10 cellular contexts compared by ENCODE assay signal in genomic region chr5:159158553-159159091, GRCh38. TPM values are rescaled to one million over a fixed set of nuclear protein-coding genes. Genes with fewer than 3 reads are reported as not detected.
DNase-seq lines count a peak whose midpoint lies in the region; ATAC-seq and TF ChIP-seq lines count a peak whose summit lies in the region.
"Not testable (repeated sequence)": the region's sequence is repeated elsewhere in the genome, so short reads cannot be mapped to it uniquely, and the experiment has no call there.
"Had no signal": no experiment of that assay in that cellular context is flagged by ENCODE, and none has a peak within 500 bp of the region (broad histone marks: within the 10 kb centered on the region; RNA-seq: fewer than 3 reads in every experiment).

No MANE protein-coding gene starts in this region.

- H3K27me3 Mint-ChIP-seq in Calu3 (ENCODE audit: unreplicated experiment); activated CD8-positive, alpha-beta memory T cell treated with anti-CD3 and anti-CD28 coated beads, Interleukin-2, amount 10 ng/mL, durations not matched to agents 7 days and 5 days; activated naive CD8-positive, alpha-beta T cell treated with anti-CD3 and anti-CD28 coated beads, Interleukin-2, amount 50 U/mL, for 24 hours; nephron progenitor cell (ENCODE audit: low read depth, poor library complexity): not testable (repeated sequence)

- peaks cover 0 to 87% (median 14%) of the 10 kb centered on the region in 3 donors for H3K36me3 ChIP-seq in esophagus squamous epithelium
- peaks cover 0 to 78% of the 10 kb centered on the region in 2 donors for H3K36me3 ChIP-seq in left lung
- H3K36me3 ChIP-seq in upper lobe of right lung, result peaks cover 52% of the 10 kb centered on the region

- not testable (repeated sequence) for H3K9me3 ChIP-seq in esophagus squamous epithelium, left lung, upper lobe of right lung

- H3K27ac Mint-ChIP-seq in Calu3 (ENCODE audit: unreplicated experiment), result peak overlapping the region; percentile 87
- H3K27ac Mint-ChIP-seq in activated CD8-positive, alpha-beta memory T cell treated with anti-CD3 and anti-CD28 coated beads, Interleukin-2, amount 10 ng/mL, durations not matched to agents 7 days and 5 days, result peak overlapping the region; percentile 32
- H3K27ac Mint-ChIP-seq in activated naive CD8-positive, alpha-beta T cell treated with anti-CD3 and anti-CD28 coated beads, Interleukin-2, amount 50 U/mL, for 24 hours, result peak overlapping the region; percentile 63
- H3K27ac Mint-ChIP-seq in nephron progenitor cell, result peak overlapping the region; percentile 15

- not testable (repeated sequence) for H3K4me1 ChIP-seq in esophagus squamous epithelium, upper lobe of right lung
- H3K4me1 ChIP-seq in left lung, result peaks cover 0 to 17% of the 10 kb centered on the region in 2 donors

- H3K4me3 Mint-ChIP-seq in Calu3 (ENCODE audit: low read depth, unreplicated experiment); activated CD8-positive, alpha-beta memory T cell treated with anti-CD3 and anti-CD28 coated beads, Interleukin-2, amount 10 ng/mL, durations not matched to agents 7 days and 5 days; activated naive CD8-positive, alpha-beta T cell treated with anti-CD3 and anti-CD28 coated beads, Interleukin-2, amount 50 U/mL, for 24 hours; nephron progenitor cell: not testable (repeated sequence)

- intact Hi-C loops in Calu3 (cut with micrococcal nuclease; ENCODE audit: unreplicated experiment) (loop anchor here (5.0 to 10.0 kb wide), 2 partner anchors 249 to 826 kb away; no protein-coding TSS in a partner anchor), esophagus squamous epithelium (cut with DNase I) (loop anchor here (5.0 to 10.0 kb wide), 2 partner anchors 106 to 159 kb away; partner anchors contain the start of gene UBLCP1)
- intact Hi-C loops in left lung (cut with DNase I); upper lobe of right lung (cut with DNase I): not testable (repeated sequence)

- H3K36me3 Mint-ChIP-seq in Calu3 (ENCODE audit: insufficient read depth, unreplicated experiment), result peaks cover 53% of the 10 kb centered on the region
- H3K36me3 Mint-ChIP-seq in activated CD8-positive, alpha-beta memory T cell treated with anti-CD3 and anti-CD28 coated beads, Interleukin-2, amount 10 ng/mL, durations not matched to agents 7 days and 5 days, result peaks cover 39% of the 10 kb centered on the region
- H3K36me3 Mint-ChIP-seq in activated naive CD8-positive, alpha-beta T cell treated with anti-CD3 and anti-CD28 coated beads, Interleukin-2, amount 50 U/mL, for 24 hours (ENCODE audit: low read depth), result peaks cover 48% of the 10 kb centered on the region
- peaks cover 30% of the 10 kb centered on the region for H3K36me3 Mint-ChIP-seq in nephron progenitor cell (ENCODE audit: low read depth)

- WGBS in esophagus squamous epithelium, 2 donors, result 53 to 64% methylated on average over 3 to 4 of the region's 4 CpGs

- not testable (repeated sequence) for H3K4me3 ChIP-seq in esophagus squamous epithelium, left lung, upper lobe of right lung

- H3K27me3 ChIP-seq in esophagus squamous epithelium, left lung, upper lobe of right lung: not testable (repeated sequence)

- ATAC-seq in activated CD8-positive, alpha-beta memory T cell treated with anti-CD3 and anti-CD28 coated beads, Interleukin-2, amount 10 ng/mL, durations not matched to agents 7 days and 5 days; activated naive CD8-positive, alpha-beta T cell treated with anti-CD3 and anti-CD28 coated beads, Interleukin-2, amount 50 U/mL, for 24 hours: not testable (repeated sequence)
- ATAC-seq in left lung (peak; percentile 13), upper lobe of right lung (peak; percentile 24)

- not testable (repeated sequence) for H3K9me3 Mint-ChIP-seq in Calu3 (ENCODE audit: low read depth, unreplicated experiment); activated CD8-positive, alpha-beta memory T cell treated with anti-CD3 and anti-CD28 coated beads, Interleukin-2, amount 10 ng/mL, durations not matched to agents 7 days and 5 days (ENCODE audit: low read depth); activated naive CD8-positive, alpha-beta T cell treated with anti-CD3 and anti-CD28 coated beads, Interleukin-2, amount 50 U/mL, for 24 hours; nephron progenitor cell

- H3K27ac ChIP-seq in esophagus squamous epithelium, result peak overlapping the region in 3 of 4 donors; percentile 14 to 34 (median 15)
- peak overlapping the region; percentile 0 to 26 for H3K27ac ChIP-seq in left lung
- H3K27ac ChIP-seq in upper lobe of right lung, result not testable (repeated sequence)

- TF ChIP-seq POLR2A in esophagus squamous epithelium (IDR thresholded peaks at IDR 0.05), result not testable (repeated sequence)

- DNase-seq in Calu3; activated CD8-positive, alpha-beta memory T cell treated with anti-CD3 and anti-CD28 coated beads, Interleukin-2, amount 10 ng/mL, durations not matched to agents 7 days and 5 days; activated naive CD8-positive, alpha-beta T cell treated with anti-CD3 and anti-CD28 coated beads, Interleukin-2, amount 50 U/mL, for 24 hours; esophagus squamous epithelium (lab: John Stamatoyannopoulos, UW); left lung; nephron progenitor cell; upper lobe of right lung: not testable (repeated sequence)
- peak; percentile 52 to 57 for DNase-seq in SW 1271 (lab: John Stamatoyannopoulos, UW)

- not testable (repeated sequence) for TF ChIP-seq CTCF in Calu3 (IDR thresholded peaks at IDR 0.05; ENCODE audit: unreplicated experiment); esophagus squamous epithelium (IDR thresholded peaks at IDR 0.05); left lung (IDR thresholded peaks at IDR 0.05); nephron progenitor cell (IDR thresholded peaks at IDR 0.05); upper lobe of right lung (IDR thresholded peaks at IDR 0.05)

- not testable (repeated sequence) for BruUV-seq in Calu3 (replicated peaks; lab: Mats Ljungman, UMichigan)

- CTCF ChIA-PET in Calu3 (lab: Charles Lee), result interaction anchor here (0.7 kb wide), 1 partner anchor 14 kb away, joined by 4 read pairs; no protein-coding TSS in a partner anchor
- CTCF ChIA-PET in activated CD8-positive, alpha-beta memory T cell treated with anti-CD3 and anti-CD28 coated beads, Interleukin-2, amount 10 ng/mL, durations not matched to agents 7 days and 5 days (lab: Charles Lee), result interaction anchor here (1.3 to 3.3 kb wide), 2 partner anchors 160 to 828 kb away, joined by 3 to 58 read pairs; no protein-coding TSS in a partner anchor

- H3K4me1 Mint-ChIP-seq in Calu3 (ENCODE audit: low read depth, unreplicated experiment), result peaks cover 13% of the 10 kb centered on the region
- peaks cover 22% of the 10 kb centered on the region for H3K4me1 Mint-ChIP-seq in activated CD8-positive, alpha-beta memory T cell treated with anti-CD3 and anti-CD28 coated beads, Interleukin-2, amount 10 ng/mL, durations not matched to agents 7 days and 5 days
- H3K4me1 Mint-ChIP-seq in activated naive CD8-positive, alpha-beta T cell treated with anti-CD3 and anti-CD28 coated beads, Interleukin-2, amount 50 U/mL, for 24 hours, result peaks cover 68% of the 10 kb centered on the region
- H3K4me1 Mint-ChIP-seq in nephron progenitor cell, result not testable (repeated sequence)

RNA-seq across cellular contexts. Expression of gene RNF145, which starts 50.7 kb away (rescaled TPM):
- 169 and 193 TPM in 2 replicates for total RNA-seq in Calu3 (2022)
- total RNA-seq in activated CD8-positive, alpha-beta memory T cell treated with anti-CD3 and anti-CD28 coated beads, Interleukin-2, amount 10 ng/mL, durations not matched to agents 7 days and 5 days, result 100 to 1,000 TPM in 1 of 2 experiments, 10 to 100 TPM in 1; 93.9 to 111 TPM
- 10 to 100 TPM; 49.7 to 82.3 (median 72.3) TPM for total RNA-seq in esophagus squamous epithelium
- 100 to 1,000 TPM; 164 to 216 TPM for total RNA-seq in left lung
- 220 TPM for total RNA-seq in upper lobe of right lung

RNA-seq across cellular contexts. Expression of gene EBF1, which starts 58.9 kb away (rescaled TPM):
- total RNA-seq in Calu3 (2022) (not detected in 2 replicates), esophagus squamous epithelium (10 to 100 TPM in 2 of 4 donors, 1 to 10 TPM in 1, under 1 TPM in 1; 0.80 to 15.8 (median 7.0) TPM), left lung (1 to 10 TPM; 6.1 to 9.6 TPM), upper lobe of right lung (8.9 TPM)
- total RNA-seq in activated CD8-positive, alpha-beta memory T cell treated with anti-CD3 and anti-CD28 coated beads, Interleukin-2, amount 10 ng/mL, durations not matched to agents 7 days and 5 days, result under 1 TPM in 1 of 2 experiments, not detected in 1; 0.54 TPM
- total RNA-seq: HT-29, PC-9 had no signal

Comparison
In these comparisons a context has a peak if more than half of its experiments do, and no peak if none do; other contexts are left out.
1. H3K27ac Mint-ChIP-seq: peak in every context shown above with its lines; median percentile 87 in Calu3; 63 in activated naive CD8-positive, alpha-beta T cell treated with anti-CD3 and anti-CD28 coated beads, Interleukin-2, amount 50 U/mL, for 24 hours; 32 in activated CD8-positive, alpha-beta memory T cell treated with anti-CD3 and anti-CD28 coated beads, Interleukin-2, amount 10 ng/mL, durations not matched to agents 7 days and 5 days; 15 in nephron progenitor cell.